In genomic region chr3:108088146-108088545, GRCh38 we compare ENCODE assay signal across 12 cellular contexts. TPM values are rescaled to one million over a fixed set of nuclear protein-coding genes. Genes with fewer than 3 reads are reported as not detected.
A peak's percentile ranks its signal among the peaks of the same experiment; 100 is the strongest.
DNase-seq lines count a peak whose midpoint lies in the region; ATAC-seq, FAIRE-seq and TF ChIP-seq lines count a peak whose summit lies in the region.
"Had no signal": no experiment of that assay in that cellular context is flagged by ENCODE, and none has a peak within 500 bp of the region (broad histone marks: within the 10 kb centered on the region; RNA-seq: fewer than 3 reads in every experiment).

No MANE protein-coding gene starts in this region.

- intact Hi-C loops in Panc1 (cut with micrococcal nuclease; ENCODE audit: unreplicated experiment): loop anchor here (5.0 to 10.0 kb wide), 2 partner anchors 134 to 163 kb away; partner anchors contain the start of gene IFT57

- H3K9me3 ChIP-seq in Panc1 (ENCODE audit: control insufficient read depth, insufficient read depth, low read depth, low read length) (peaks cover 5% of the 10 kb centered on the region; the same call in 1 of the 2 replicates), thymus (ENCODE audit: control insufficient read depth) (no peaks in the 10 kb centered on the region)

- peak overlapping the region in 1 of 2 experiments; percentile 90; a peak in 1 of 4 replicates for H3K4me3 ChIP-seq in Panc1 (ENCODE audit: low read depth in 2 of 2, low read length in 2 of 2)
- peak overlapping the region; percentile 23 for H3K4me3 ChIP-seq in thymus (ENCODE audit: low read length)

- TF ChIP-seq CTCF in Panc1 (IDR thresholded peaks at IDR 0.05) (no peak), progenitor cell of endocrine pancreas (IDR thresholded peaks at IDR 0.05; ENCODE audit: unreplicated experiment) (no peak)

- peak; percentile 53 for FAIRE-seq in islet of Langerhans (lab: Jason Lieb, UNC)

- H3K9me3 Mint-ChIP-seq in activated T-cell treated with anti-CD3 and anti-CD28 coated beads, Interleukin-2, amount 50 U/mL, for 72 hours: peaks cover 2 to 3% of the 10 kb centered on the region in 2 donors
- no peaks in the 10 kb centered on the region for H3K9me3 Mint-ChIP-seq in progenitor cell of endocrine pancreas (ENCODE audit: low read depth)
- H3K9me3 Mint-ChIP-seq: dendritic cell treated with granulocyte-macrophage colony-stimulating factor and Interleukin-4, amounts not matched to agents 40 ng/mL and 50 ng/mL, for 4 days had no signal

- H3K27me3 Mint-ChIP-seq in activated T-cell treated with anti-CD3 and anti-CD28 coated beads, Interleukin-2, amount 50 U/mL, for 72 hours (ENCODE audit: low read depth): no peaks in the 10 kb centered on the region
- peaks cover 15% of the 10 kb centered on the region for H3K27me3 Mint-ChIP-seq in progenitor cell of endocrine pancreas

- WGBS in thymus: 55% methylated on average over 4 of the region's 4 CpGs

- BruUV-seq in Panc1 (replicated peaks; lab: Mats Ljungman, UMichigan): no TSS peak

- POLR2A ChIA-PET in Panc1 (lab: Charles Lee): no interaction called here

- H3K4me1 Mint-ChIP-seq in activated T-cell treated with anti-CD3 and anti-CD28 coated beads, Interleukin-2, amount 50 U/mL, for 72 hours (ENCODE audit: low read depth): peaks cover 25% of the 10 kb centered on the region
- peaks cover 4% of the 10 kb centered on the region for H3K4me1 Mint-ChIP-seq in progenitor cell of endocrine pancreas (ENCODE audit: low read depth)

- H3K36me3 ChIP-seq in Panc1 (ENCODE audit: control insufficient read depth, insufficient read depth, low read length): no peaks in the 10 kb centered on the region
- H3K36me3 ChIP-seq in thymus (ENCODE audit: control insufficient read depth, insufficient read depth): no peaks in the 10 kb centered on the region

- peak overlapping the region; percentile 88; the same call in 1 of the 2 replicates for H3K27ac ChIP-seq in Panc1 (ENCODE audit: low read length)
- H3K27ac ChIP-seq in thymus (ENCODE audit: low read depth): no peak overlapping the region
- H3K27ac ChIP-seq: parathyroid adenoma had no signal

- in situ Hi-C loops in Panc1 (cut with HindIII; ENCODE audit: low pct_unique_long_range_greater_than_20kb, low sequenced_read_pairs): no loop called here

- CTCF ChIA-PET in Panc1 (lab: Charles Lee): interaction anchor here (0.7 kb wide), 1 partner anchor 314 kb away, joined by 3 read pairs; no protein-coding TSS in a partner anchor

- H3K4me1 ChIP-seq in Panc1 (ENCODE audit: control insufficient read depth, insufficient read depth, low read length) (peaks cover 19% of the 10 kb centered on the region; the same call in 1 of the 2 replicates), thymus (ENCODE audit: control insufficient read depth, insufficient read depth, low read length) (peaks cover 16% of the 10 kb centered on the region)
- H3K4me1 ChIP-seq: parathyroid adenoma had no signal

- H3K27ac Mint-ChIP-seq in activated T-cell treated with anti-CD3 and anti-CD28 coated beads, Interleukin-2, amount 50 U/mL, for 72 hours: peak overlapping the region; percentile 88
- H3K27ac Mint-ChIP-seq in progenitor cell of endocrine pancreas: no peak overlapping the region
- H3K27ac Mint-ChIP-seq: dendritic cell treated with granulocyte-macrophage colony-stimulating factor and Interleukin-4, amounts not matched to agents 40 ng/mL and 50 ng/mL, for 4 days had no signal

- H3K4me3 Mint-ChIP-seq in activated T-cell treated with anti-CD3 and anti-CD28 coated beads, Interleukin-2, amount 50 U/mL, for 72 hours: no peak overlapping the region
- H3K4me3 Mint-ChIP-seq in progenitor cell of endocrine pancreas (ENCODE audit: low read depth): no peak overlapping the region

- peaks cover 9% of the 10 kb centered on the region in 2 donors for H3K36me3 Mint-ChIP-seq in activated T-cell treated with anti-CD3 and anti-CD28 coated beads, Interleukin-2, amount 50 U/mL, for 72 hours (ENCODE audit: insufficient read depth in 2 of 2)
- H3K36me3 Mint-ChIP-seq in progenitor cell of endocrine pancreas (ENCODE audit: insufficient read depth): no peaks in the 10 kb centered on the region

- no peak for DNase-seq in activated T-cell treated with anti-CD3 and anti-CD28 coated beads, Interleukin-2, amount 50 U/mL, for 72 hours
- DNase-seq in activated T-cell treated with anti-CD3 and anti-CD28 coated beads for 4 hours (no peak), Panc1 (ENCODE audit: low read depth, low spot score) (no peak), NCI-H526 (lab: John Stamatoyannopoulos, UW) (no peak), progenitor cell of endocrine pancreas (ENCODE audit: low spot score, unreplicated experiment) (no peak)
- DNase-seq: activated CD8-positive, alpha-beta memory T cell treated with anti-CD3 and anti-CD28 coated beads, Interleukin-2, amount 50 U/mL, for 48 hours; NCI-H187 had no signal

- no peak for ATAC-seq in activated T-cell treated with anti-CD3 and anti-CD28 coated beads, Interleukin-2, amount 50 U/mL, for 72 hours (replicated peaks in 1 of 2)
- ATAC-seq in Panc1: no peak
- ATAC-seq in HG02870 (IDR thresholded peaks at IDR 0.05; ENCODE audit: unreplicated experiment): no peak

- H3K27me3 ChIP-seq in Panc1 (ENCODE audit: control insufficient read depth, insufficient read depth, low read length) (no peaks in the 10 kb centered on the region), thymus (ENCODE audit: control insufficient read depth, insufficient read depth) (no peaks in the 10 kb centered on the region)

RNA-seq across cellular contexts. Expression of gene CD47, which starts 2.7 kb away (rescaled TPM):
- 100 to 1,000 TPM; 139 to 153 TPM for total RNA-seq in activated T-cell treated with anti-CD3 and anti-CD28 coated beads, Interleukin-2, amount 50 U/mL, for 72 hours
- total RNA-seq in Panc1 (2021; ENCODE audit: unreplicated experiment): 89.7 TPM
- polyA plus RNA-seq in Panc1 (2012; ENCODE audit: insufficient read length): 50.1 TPM
- 65.8 TPM for polyA plus RNA-seq in thymus
- total RNA-seq in progenitor cell of endocrine pancreas: 55.1 and 65.3 TPM in 2 replicates
